Comparison of ENCODE assay signal across 20 cellular contexts in genomic region chr10:118710487-118710886, GRCh38. TPM values are rescaled to one million over a fixed set of nuclear protein-coding genes. Genes with fewer than 3 reads are reported as not detected.
DNase-seq lines count a peak whose midpoint lies in the region; ATAC-seq and TF ChIP-seq lines count a peak whose summit lies in the region.
"Had no signal": no experiment of that assay in that cellular context is flagged by ENCODE, and none has a peak within 500 bp of the region (broad histone marks: within the 10 kb centered on the region; RNA-seq: fewer than 3 reads in every experiment).

No MANE protein-coding gene starts in this region.

- peaks cover 4 to 9% of the 10 kb centered on the region in 2 experiments for H3K36me3 ChIP-seq in trophoblast cell (ENCODE audit: control insufficient read depth in 1 of 2, insufficient read depth in 2 of 2, low read length in 2 of 2)

- no peak overlapping the region for H3K4me3 ChIP-seq in trophoblast cell (ENCODE audit: low read depth, low read length)
- H3K4me3 ChIP-seq: BLaER1 treated with 17β-estradiol and CSF1 and Interleukin-3, amounts not matched to agents 10 nM and 100 nM; GM23338 had no signal

- peaks cover 11% of the 10 kb centered on the region for H3K4me1 Mint-ChIP-seq in endothelial cell (ENCODE audit: unreplicated experiment)
- H3K4me1 Mint-ChIP-seq: B cell, IgD-negative memory B cell had no signal

- H3K79me1 ChIP-seq in trophoblast cell (ENCODE audit: low read length) = no peaks in the 10 kb centered on the region

- no peak overlapping the region for H3K4me2 ChIP-seq in trophoblast cell (ENCODE audit: low read length)
- H3K4me2 ChIP-seq: BLaER1 treated with 17β-estradiol and CSF1 and Interleukin-3, amounts not matched to agents 10 nM and 100 nM; GM23338 had no signal

- no peak overlapping the region for H3K27ac ChIP-seq in trophoblast cell (ENCODE audit: low read depth, low read length)
- H3K27ac ChIP-seq: BLaER1 treated with 17β-estradiol and CSF1 and Interleukin-3, amounts not matched to agents 10 nM and 100 nM had no signal

- H3K79me2 ChIP-seq in trophoblast cell (ENCODE audit: control insufficient read depth, insufficient read depth, low read length, poor library complexity) = no peaks in the 10 kb centered on the region

- no peak overlapping the region for H4K12ac ChIP-seq in trophoblast cell (ENCODE audit: low read depth, low read length)

- H3K9ac ChIP-seq in trophoblast cell (ENCODE audit: low read length) = no peak overlapping the region
- H3K9ac ChIP-seq: BLaER1 treated with 17β-estradiol and CSF1 and Interleukin-3, amounts not matched to agents 10 nM and 100 nM had no signal

- peak; percentile 30 for DNase-seq in HuH-7 (ENCODE audit: low spot score)
- peak; percentile 17 for DNase-seq in OCI-M1 (lab: John Stamatoyannopoulos, UW)
- no peak for DNase-seq in endothelial cell (ENCODE audit: low spot score)
- peak; percentile 20 to 58 for DNase-seq in trophoblast cell
- DNase-seq in NCI-H1105 treated with DMSO at 0.1 percent for 48 hours (lab: John Stamatoyannopoulos, UW) = no peak
- no peak for DNase-seq in GF-D8 (lab: John Stamatoyannopoulos, UW)
- DNase-seq: 8988T; CD8-positive, alpha-beta memory T cell; COR-L47; DMS 273 treated with DMSO at 0.1 percent for 48 hours; DMS53; DND-41; EL; HCEC 1CT had no signal

- H3K36me3 Mint-ChIP-seq in endothelial cell (ENCODE audit: low read depth, unreplicated experiment) = peaks cover 6% of the 10 kb centered on the region

- H4K91ac ChIP-seq in trophoblast cell (ENCODE audit: low read depth, low read length) = no peak overlapping the region

- H3K14ac ChIP-seq in trophoblast cell (ENCODE audit: low read length) = no peak overlapping the region

- no peak for TF ChIP-seq CTCF in endothelial cell (IDR thresholded peaks at IDR 0.05; ENCODE audit: unreplicated experiment)

- ATAC-seq in GM21381 (IDR thresholded peaks at IDR 0.05; ENCODE audit: unreplicated experiment) (no peak), esophagus mucosa (no peak)
- ATAC-seq: GM23338 had no signal

- no peak overlapping the region for H3K18ac ChIP-seq in trophoblast cell (ENCODE audit: low read length)

- H3K27me3 ChIP-seq in trophoblast cell (ENCODE audit: insufficient read depth, low read length) = no peaks in the 10 kb centered on the region
- H3K27me3 ChIP-seq: BLaER1 treated with 17β-estradiol and CSF1 and Interleukin-3, amounts not matched to agents 10 nM and 100 nM had no signal

- peak overlapping the region; percentile 10 for H3K27ac Mint-ChIP-seq in endothelial cell (ENCODE audit: unreplicated experiment)
- H3K27ac Mint-ChIP-seq: B cell, GM23338, IgD-negative memory B cell had no signal

- no peaks in the 10 kb centered on the region for H3K27me3 Mint-ChIP-seq in endothelial cell (ENCODE audit: unreplicated experiment)
- H3K27me3 Mint-ChIP-seq: B cell; CD8-positive, alpha-beta memory T cell; IgD-negative memory B cell had no signal

- H3K4me1 ChIP-seq in trophoblast cell (ENCODE audit: control insufficient read depth in 1 of 2, insufficient read depth in 2 of 2, low read length in 2 of 2) = peaks cover 0 to 6% of the 10 kb centered on the region in 2 experiments

- peak overlapping the region; percentile 25 for H3K4me3 Mint-ChIP-seq in endothelial cell (ENCODE audit: unreplicated experiment)
- H3K4me3 Mint-ChIP-seq: B cell; CD8-positive, alpha-beta memory T cell; GM23338; IgD-negative memory B cell had no signal

- H2AFZ ChIP-seq in trophoblast cell (ENCODE audit: insufficient read depth, low read length, poor library complexity) = no peak overlapping the region
- H2AFZ ChIP-seq: GM23338 had no signal

- H2BK120ac ChIP-seq in trophoblast cell (ENCODE audit: insufficient read depth, low read length, poor library complexity) = no peak overlapping the region

- no peak overlapping the region for H3K4ac ChIP-seq in trophoblast cell (ENCODE audit: low read depth, low read length)

- H3K9me3 Mint-ChIP-seq in endothelial cell (ENCODE audit: unreplicated experiment) = no peaks in the 10 kb centered on the region
- H3K9me3 Mint-ChIP-seq: CD8-positive, alpha-beta memory T cell; GM23338; IgD-negative memory B cell had no signal

- no peak overlapping the region for H3K23ac ChIP-seq in trophoblast cell (ENCODE audit: low read length)

- no peaks in the 10 kb centered on the region for H3K9me3 ChIP-seq in trophoblast cell (ENCODE audit: insufficient read depth, low read depth, low read length)
- H3K9me3 ChIP-seq: BLaER1 treated with 17β-estradiol and CSF1 and Interleukin-3, amounts not matched to agents 10 nM and 100 nM had no signal

- no peak overlapping the region for H2AK5ac ChIP-seq in trophoblast cell (ENCODE audit: low read length)

- no peak overlapping the region for H2BK5ac ChIP-seq in trophoblast cell (ENCODE audit: low read depth, low read length, poor library complexity)

- no peak overlapping the region for H2BK12ac ChIP-seq in trophoblast cell (ENCODE audit: low read length)

- H4K8ac ChIP-seq in trophoblast cell (ENCODE audit: low read depth, low read length) = no peak overlapping the region

- no CpG with 5 or more reads among the region's 1 CpG for WGBS in trophoblast cell (ENCODE audit: extremely low coverage, insufficient coverage, insufficient read length)

RNA-seq across cellular contexts. Expression of gene CACUL1, which starts 44.3 kb away (rescaled TPM):
- total RNA-seq in endothelial cell (ENCODE audit: unreplicated experiment) (59.0 TPM), esophagus mucosa (28.5 TPM)
- polyA plus RNA-seq in trophoblast cell (2013) = 39.5 and 44.1 TPM in 2 replicates

Comparison
In these comparisons a context has a peak if more than half of its experiments do, and no peak if none do; other contexts are left out.
1. DNase-seq: peak in HuH-7 (single experiment), OCI-M1 (single experiment) and trophoblast cell (2 of 2); none in endothelial cell (single experiment), NCI-H1105 treated with DMSO at 0.1 percent for 48 hours (single experiment) and GF-D8 (single experiment).